Comparison of ENCODE assay signal across 4 cellular contexts in genomic region chr16:9480503-9480902, GRCh38.
A peak's percentile ranks its signal among the peaks of the same experiment; 100 is the strongest.
TF ChIP-seq lines count a peak whose summit lies in the region.

No MANE protein-coding gene starts in this region.

TF ChIP-seq in HepG2, 621 proteins besides CTCF, POLR2A, EP300 and RAD21:
- TF ChIP-seq ZSCAN29 (CRISPR knock-in tag; conservative IDR thresholded peaks at IDR 0.05) (no peak), FOXK1 (CRISPR knock-in tag; IDR thresholded peaks at IDR 0.05; ENCODE audit: borderline replicate concordance, low read depth) (no peak), KAT7 (CRISPR knock-in tag; IDR thresholded peaks at IDR 0.05; ENCODE audit: borderline replicate concordance) (no peak), TEAD2 (CRISPR knock-in tag; IDR thresholded peaks at IDR 0.05) (no peak), HIC2 (CRISPR knock-in tag; IDR thresholded peaks at IDR 0.05; ENCODE audit: low read depth) (no peak), IRX3 (CRISPR knock-in tag; IDR thresholded peaks at IDR 0.05; ENCODE audit: borderline replicate concordance, low read depth) (no peak), ZFP90 (CRISPR knock-in tag; IDR thresholded peaks at IDR 0.05; ENCODE audit: borderline replicate concordance) (no peak), XBP1 (CRISPR knock-in tag; IDR thresholded peaks at IDR 0.05) (no peak), MAFK (conservative IDR thresholded peaks at IDR 0.05 in 1 of 2, IDR thresholded peaks at IDR 0.05 in 1 of 2; ENCODE audit: low read length in 2 of 2) (peak; percentile 66 to 76), ZNF576 (CRISPR knock-in tag; IDR thresholded peaks at IDR 0.05) (no peak), MAFF (IDR thresholded peaks at IDR 0.05; ENCODE audit: low read depth, low read length) (peak; percentile 48; the same call in 1 of the 2 replicates), SSRP1 (CRISPR knock-in tag; IDR thresholded peaks at IDR 0.05) (no peak)

TF ChIP-seq in A549, 52 proteins besides CTCF, POLR2A, EP300 and RAD21:
- no peak for TF ChIP-seq GATA3 (IDR thresholded peaks at IDR 0.05; ENCODE audit: borderline replicate concordance)
- peak; percentile 44 for TF ChIP-seq MAFK (IDR thresholded peaks at IDR 0.05; ENCODE audit: partially characterized antibody)

TF ChIP-seq in GM12878, 131 proteins besides CTCF, POLR2A, EP300 and RAD21:
- no peak for TF ChIP-seq MTA3 (IDR thresholded peaks at IDR 0.05; ENCODE audit: borderline replicate concordance, low read length)
- peak; percentile 21; the same call in 1 of the 2 replicates for TF ChIP-seq RUNX3 (IDR thresholded peaks at IDR 0.05; ENCODE audit: low read length)
- TF ChIP-seq JUNB (IDR thresholded peaks at IDR 0.05) = peak; percentile 38; the same call in 1 of the 2 replicates
- no peak for TF ChIP-seq PBX3 (IDR thresholded peaks at IDR 0.05; ENCODE audit: insufficient replicate concordance, low read depth, low read length)
- no peak for TF ChIP-seq ZSCAN29 (IDR thresholded peaks at IDR 0.05)
TF ChIP-seq in GM12878: peak in this region for 2.

TF ChIP-seq in K562, 482 proteins besides CTCF, POLR2A, EP300 and RAD21:
- TF ChIP-seq C11orf30 (IDR thresholded peaks at IDR 0.05; ENCODE audit: low read depth) (peak; percentile 29; the same call in 1 of the 2 replicates), ZNF316 (IDR thresholded peaks at IDR 0.05) (peak; percentile 40; the same call in 1 of the 2 replicates), IFI16 (CRISPR knock-in tag; IDR thresholded peaks at IDR 0.05) (no peak)
